9 cellular contexts compared by ENCODE assay signal in genomic region chr16:64051826-64052225, GRCh38.
DNase-seq lines count a peak whose midpoint lies in the region; ATAC-seq and TF ChIP-seq lines count a peak whose summit lies in the region.
"Had no signal": no experiment of that assay in that cellular context is flagged by ENCODE, and none has a peak within 500 bp of the region (broad histone marks: within the 10 kb centered on the region; RNA-seq: fewer than 3 reads in every experiment).

No MANE protein-coding gene starts in this region.

- no peaks in the 10 kb centered on the region for H3K79me2 ChIP-seq in KMS-11 (ENCODE audit: insufficient read depth, low read depth)
- H3K79me2 ChIP-seq in SU-DHL-6 (ENCODE audit: insufficient read depth, low read length): no peaks in the 10 kb centered on the region

- no peak overlapping the region for H2AFZ ChIP-seq in KMS-11 (ENCODE audit: low read depth)
- no peak overlapping the region for H2AFZ ChIP-seq in SU-DHL-6 (ENCODE audit: low read depth, low read length, severe bottlenecking)

- DNase-seq in COLO829 (ENCODE audit: low spot score): peak; percentile 3
- DNase-seq in left lobe of liver (ENCODE audit: low spot score): no peak
- no peak for DNase-seq in NCI-H1417 treated with DMSO at 0.1 percent for 48 hours (lab: John Stamatoyannopoulos, UW)
- DNase-seq in activated T-cell treated with anti-CD3 and anti-CD28 coated beads, Interleukin-2, amount 50 U/mL, for 48 hours: no peak
- DNase-seq: activated naive CD4-positive, alpha-beta T cell treated with Interleukin-2 at 50 U/mL for 16 hours had no signal

- H3K4me3 ChIP-seq in KMS-11 (IDR thresholded peaks at IDR 0.05; ENCODE audit: insufficient read depth, low read depth, low read length) (no peak overlapping the region), SU-DHL-6 (ENCODE audit: insufficient read depth, low read length, poor library complexity, severe bottlenecking) (no peak overlapping the region)

- H4K20me1 ChIP-seq in KMS-11 (ENCODE audit: insufficient read depth): no peaks in the 10 kb centered on the region
- no peaks in the 10 kb centered on the region for H4K20me1 ChIP-seq in SU-DHL-6 (ENCODE audit: low read depth, low read length)

- H3K36me3 ChIP-seq in KMS-11 (ENCODE audit: insufficient read depth) (no peaks in the 10 kb centered on the region), SU-DHL-6 (ENCODE audit: low read length) (no peaks in the 10 kb centered on the region)

- H3K9ac ChIP-seq in KMS-11 (no peak overlapping the region), SU-DHL-6 (ENCODE audit: low read length) (no peak overlapping the region)

- H3K27ac ChIP-seq in KMS-11 (no peak overlapping the region), SU-DHL-6 (ENCODE audit: low read depth, low read length) (no peak overlapping the region)

- H3K9me2 ChIP-seq in SU-DHL-6 (replicated peaks; ENCODE audit: insufficient read depth, low read length): no peaks in the 10 kb centered on the region

- no peaks in the 10 kb centered on the region for H3F3A ChIP-seq in SU-DHL-6 (ENCODE audit: insufficient read depth)

- H3K27me3 ChIP-seq in KMS-11 (ENCODE audit: insufficient read depth, low read depth) (no peaks in the 10 kb centered on the region), SU-DHL-6 (ENCODE audit: low read length) (no peaks in the 10 kb centered on the region)

- no peaks in the 10 kb centered on the region for H3K4me1 ChIP-seq in KMS-11 (ENCODE audit: low read depth, poor library complexity, severe bottlenecking)

- H3K4me2 ChIP-seq in KMS-11 (no peak overlapping the region), SU-DHL-6 (ENCODE audit: low read depth, low read length, poor library complexity, severe bottlenecking) (no peak overlapping the region)

- peak; percentile 65 for ATAC-seq in left lobe of liver
- ATAC-seq in GM21737 (IDR thresholded peaks at IDR 0.05; ENCODE audit: unreplicated experiment): no peak
- no peak for ATAC-seq in HG02973 (IDR thresholded peaks at IDR 0.05; ENCODE audit: unreplicated experiment)

- TF ChIP-seq CTCF in KMS-11 (conservative IDR thresholded peaks at IDR 0.05; ENCODE audit: low read depth, low read length) (0 out of 2 replicates have a peak, but pooled peaks have one; percentile 23), SU-DHL-6 (IDR thresholded peaks at IDR 0.05; ENCODE audit: insufficient read depth, low read length, poor library complexity, severe bottlenecking) (peak; percentile 34)

- H3K9me3 ChIP-seq in SU-DHL-6 (ENCODE audit: insufficient read depth, low read length): no peaks in the 10 kb centered on the region
